ENCODE assay signal across 1 cellular context in genomic region chr9:95193067-95193466, GRCh38.
TF ChIP-seq lines count a peak whose summit lies in the region.

No MANE protein-coding gene starts in this region.

TF ChIP-seq in H1, 55 proteins besides CTCF, POLR2A, EP300 and RAD21:
- TF ChIP-seq, protein P1, sequence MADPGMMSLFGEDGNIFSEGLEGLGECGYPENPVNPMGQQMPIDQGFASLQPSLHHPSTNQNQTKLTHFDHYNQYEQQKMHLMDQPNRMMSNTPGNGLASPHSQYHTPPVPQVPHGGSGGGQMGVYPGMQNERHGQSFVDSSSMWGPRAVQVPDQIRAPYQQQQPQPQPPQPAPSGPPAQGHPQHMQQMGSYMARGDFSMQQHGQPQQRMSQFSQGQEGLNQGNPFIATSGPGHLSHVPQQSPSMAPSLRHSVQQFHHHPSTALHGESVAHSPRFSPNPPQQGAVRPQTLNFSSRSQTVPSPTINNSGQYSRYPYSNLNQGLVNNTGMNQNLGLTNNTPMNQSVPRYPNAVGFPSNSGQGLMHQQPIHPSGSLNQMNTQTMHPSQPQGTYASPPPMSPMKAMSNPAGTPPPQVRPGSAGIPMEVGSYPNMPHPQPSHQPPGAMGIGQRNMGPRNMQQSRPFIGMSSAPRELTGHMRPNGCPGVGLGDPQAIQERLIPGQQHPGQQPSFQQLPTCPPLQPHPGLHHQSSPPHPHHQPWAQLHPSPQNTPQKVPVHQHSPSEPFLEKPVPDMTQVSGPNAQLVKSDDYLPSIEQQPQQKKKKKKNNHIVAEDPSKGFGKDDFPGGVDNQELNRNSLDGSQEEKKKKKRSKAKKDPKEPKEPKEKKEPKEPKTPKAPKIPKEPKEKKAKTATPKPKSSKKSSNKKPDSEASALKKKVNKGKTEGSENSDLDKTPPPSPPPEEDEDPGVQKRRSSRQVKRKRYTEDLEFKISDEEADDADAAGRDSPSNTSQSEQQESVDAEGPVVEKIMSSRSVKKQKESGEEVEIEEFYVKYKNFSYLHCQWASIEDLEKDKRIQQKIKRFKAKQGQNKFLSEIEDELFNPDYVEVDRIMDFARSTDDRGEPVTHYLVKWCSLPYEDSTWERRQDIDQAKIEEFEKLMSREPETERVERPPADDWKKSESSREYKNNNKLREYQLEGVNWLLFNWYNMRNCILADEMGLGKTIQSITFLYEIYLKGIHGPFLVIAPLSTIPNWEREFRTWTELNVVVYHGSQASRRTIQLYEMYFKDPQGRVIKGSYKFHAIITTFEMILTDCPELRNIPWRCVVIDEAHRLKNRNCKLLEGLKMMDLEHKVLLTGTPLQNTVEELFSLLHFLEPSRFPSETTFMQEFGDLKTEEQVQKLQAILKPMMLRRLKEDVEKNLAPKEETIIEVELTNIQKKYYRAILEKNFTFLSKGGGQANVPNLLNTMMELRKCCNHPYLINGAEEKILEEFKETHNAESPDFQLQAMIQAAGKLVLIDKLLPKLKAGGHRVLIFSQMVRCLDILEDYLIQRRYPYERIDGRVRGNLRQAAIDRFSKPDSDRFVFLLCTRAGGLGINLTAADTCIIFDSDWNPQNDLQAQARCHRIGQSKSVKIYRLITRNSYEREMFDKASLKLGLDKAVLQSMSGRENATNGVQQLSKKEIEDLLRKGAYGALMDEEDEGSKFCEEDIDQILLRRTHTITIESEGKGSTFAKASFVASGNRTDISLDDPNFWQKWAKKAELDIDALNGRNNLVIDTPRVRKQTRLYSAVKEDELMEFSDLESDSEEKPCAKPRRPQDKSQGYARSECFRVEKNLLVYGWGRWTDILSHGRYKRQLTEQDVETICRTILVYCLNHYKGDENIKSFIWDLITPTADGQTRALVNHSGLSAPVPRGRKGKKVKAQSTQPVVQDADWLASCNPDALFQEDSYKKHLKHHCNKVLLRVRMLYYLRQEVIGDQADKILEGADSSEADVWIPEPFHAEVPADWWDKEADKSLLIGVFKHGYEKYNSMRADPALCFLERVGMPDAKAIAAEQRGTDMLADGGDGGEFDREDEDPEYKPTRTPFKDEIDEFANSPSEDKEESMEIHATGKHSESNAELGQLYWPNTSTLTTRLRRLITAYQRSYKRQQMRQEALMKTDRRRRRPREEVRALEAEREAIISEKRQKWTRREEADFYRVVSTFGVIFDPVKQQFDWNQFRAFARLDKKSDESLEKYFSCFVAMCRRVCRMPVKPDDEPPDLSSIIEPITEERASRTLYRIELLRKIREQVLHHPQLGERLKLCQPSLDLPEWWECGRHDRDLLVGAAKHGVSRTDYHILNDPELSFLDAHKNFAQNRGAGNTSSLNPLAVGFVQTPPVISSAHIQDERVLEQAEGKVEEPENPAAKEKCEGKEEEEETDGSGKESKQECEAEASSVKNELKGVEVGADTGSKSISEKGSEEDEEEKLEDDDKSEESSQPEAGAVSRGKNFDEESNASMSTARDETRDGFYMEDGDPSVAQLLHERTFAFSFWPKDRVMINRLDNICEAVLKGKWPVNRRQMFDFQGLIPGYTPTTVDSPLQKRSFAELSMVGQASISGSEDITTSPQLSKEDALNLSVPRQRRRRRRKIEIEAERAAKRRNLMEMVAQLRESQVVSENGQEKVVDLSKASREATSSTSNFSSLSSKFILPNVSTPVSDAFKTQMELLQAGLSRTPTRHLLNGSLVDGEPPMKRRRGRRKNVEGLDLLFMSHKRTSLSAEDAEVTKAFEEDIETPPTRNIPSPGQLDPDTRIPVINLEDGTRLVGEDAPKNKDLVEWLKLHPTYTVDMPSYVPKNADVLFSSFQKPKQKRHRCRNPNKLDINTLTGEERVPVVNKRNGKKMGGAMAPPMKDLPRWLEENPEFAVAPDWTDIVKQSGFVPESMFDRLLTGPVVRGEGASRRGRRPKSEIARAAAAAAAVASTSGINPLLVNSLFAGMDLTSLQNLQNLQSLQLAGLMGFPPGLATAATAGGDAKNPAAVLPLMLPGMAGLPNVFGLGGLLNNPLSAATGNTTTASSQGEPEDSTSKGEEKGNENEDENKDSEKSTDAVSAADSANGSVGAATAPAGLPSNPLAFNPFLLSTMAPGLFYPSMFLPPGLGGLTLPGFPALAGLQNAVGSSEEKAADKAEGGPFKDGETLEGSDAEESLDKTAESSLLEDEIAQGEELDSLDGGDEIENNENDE (IDR thresholded peaks at IDR 0.05; ENCODE audit: insufficient replicate concordance, low read length), result no peak
- TF ChIP-seq, protein P2, sequence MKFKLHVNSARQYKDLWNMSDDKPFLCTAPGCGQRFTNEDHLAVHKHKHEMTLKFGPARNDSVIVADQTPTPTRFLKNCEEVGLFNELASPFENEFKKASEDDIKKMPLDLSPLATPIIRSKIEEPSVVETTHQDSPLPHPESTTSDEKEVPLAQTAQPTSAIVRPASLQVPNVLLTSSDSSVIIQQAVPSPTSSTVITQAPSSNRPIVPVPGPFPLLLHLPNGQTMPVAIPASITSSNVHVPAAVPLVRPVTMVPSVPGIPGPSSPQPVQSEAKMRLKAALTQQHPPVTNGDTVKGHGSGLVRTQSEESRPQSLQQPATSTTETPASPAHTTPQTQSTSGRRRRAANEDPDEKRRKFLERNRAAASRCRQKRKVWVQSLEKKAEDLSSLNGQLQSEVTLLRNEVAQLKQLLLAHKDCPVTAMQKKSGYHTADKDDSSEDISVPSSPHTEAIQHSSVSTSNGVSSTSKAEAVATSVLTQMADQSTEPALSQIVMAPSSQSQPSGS (IDR thresholded peaks at IDR 0.05; ENCODE audit: low read length), result no peak
- TF ChIP-seq, protein P3, sequence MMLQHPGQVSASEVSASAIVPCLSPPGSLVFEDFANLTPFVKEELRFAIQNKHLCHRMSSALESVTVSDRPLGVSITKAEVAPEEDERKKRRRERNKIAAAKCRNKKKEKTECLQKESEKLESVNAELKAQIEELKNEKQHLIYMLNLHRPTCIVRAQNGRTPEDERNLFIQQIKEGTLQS (IDR thresholded peaks at IDR 0.05; ENCODE audit: insufficient read depth, low read depth, low read length), result no peak
- TF ChIP-seq SP2 (IDR thresholded peaks at IDR 0.05; ENCODE audit: low read length), result no peak
TF ChIP-seq in H1: peak in this region for 0.
